ENCODE assay signal across 8 cellular contexts in genomic region chr16:22077700-22078313, GRCh38. TPM values are rescaled to one million over a fixed set of nuclear protein-coding genes. Genes with fewer than 3 reads are reported as not detected.
A peak's percentile ranks its signal among the peaks of the same experiment; 100 is the strongest.
DNase-seq lines count a peak whose midpoint lies in the region; ATAC-seq and TF ChIP-seq lines count a peak whose summit lies in the region.

No MANE protein-coding gene starts in this region.

- peaks cover 6% of the 10 kb centered on the region for H3K79me2 ChIP-seq in fibroblast of lung (ENCODE audit: control insufficient read depth, insufficient read depth, low read length)

- POLR2A ChIA-PET in CD4-positive, alpha-beta memory T cell (lab: Charles Lee; ENCODE audit: partially characterized antibody) = interaction anchor here (0.9 to 2.1 kb wide), 5 partner anchors 32 to 111 kb away, joined by 3 to 14 read pairs (median 6); partner anchors contain the start of gene MOSMO
- POLR2A ChIA-PET in Panc1 (lab: Charles Lee) = interaction anchor here (0.5 kb wide), 1 partner anchor 11 kb away, joined by 6 read pairs; no protein-coding TSS in a partner anchor

- peak; percentile 61 to 69 (median 67) for DNase-seq in CD4-positive, alpha-beta memory T cell
- DNase-seq in HS-5 (ENCODE audit: low read depth) (peak; percentile 19), Panc1 (ENCODE audit: low read depth, low spot score) (no peak), activated T-cell treated with anti-CD3 and anti-CD28 coated beads for 48 hours (ENCODE audit: low read depth) (peak; percentile 48), fibroblast of lung (ENCODE audit: low read depth in 2 of 2) (peak; percentile 29 to 74), occipital lobe (lab: John Stamatoyannopoulos, UW) (peak; percentile 30), suprapubic skin (ENCODE audit: low spot score in 2 of 2) (no peak)

- H3K4me1 Mint-ChIP-seq in CD4-positive, alpha-beta memory T cell = peaks cover 0 to 5% (median 1%) of the 10 kb centered on the region in 4 donors

- no peaks in the 10 kb centered on the region for H3K27me3 Mint-ChIP-seq in CD4-positive, alpha-beta memory T cell

- H2AFZ ChIP-seq in fibroblast of lung (ENCODE audit: low read length) = no peak overlapping the region

- H3K9me3 ChIP-seq in CD4-positive, alpha-beta memory T cell (ENCODE audit: control insufficient read depth in 1 of 2, low read length in 2 of 2) = no peaks in the 10 kb centered on the region
- H3K9me3 ChIP-seq in Panc1 (ENCODE audit: control insufficient read depth, insufficient read depth, low read depth, low read length) (no peaks in the 10 kb centered on the region), fibroblast of lung (ENCODE audit: control insufficient read depth, insufficient read depth, low read depth, low read length) (no peaks in the 10 kb centered on the region), suprapubic skin (no peaks in the 10 kb centered on the region)

- H3K9me3 Mint-ChIP-seq in CD4-positive, alpha-beta memory T cell = no peaks in the 10 kb centered on the region

- intact Hi-C loops in CD4-positive, alpha-beta memory T cell (cut with micrococcal nuclease) = loop anchor here (1.0 to 5.0 kb wide), 3 partner anchors 77 to 126 kb away; partner anchors contain the start of genes PDZD9 and UQCRC2
- intact Hi-C loops in Panc1 (cut with micrococcal nuclease; ENCODE audit: unreplicated experiment) = loop anchor here (2.0 kb wide), 1 partner anchor 77 kb away; the partner anchor contains the start of gene PDZD9

- TF ChIP-seq POLR2A in suprapubic skin (IDR thresholded peaks at IDR 0.05) = no peak

- H3K27ac Mint-ChIP-seq in CD4-positive, alpha-beta memory T cell = no peak overlapping the region

- no peaks in the 10 kb centered on the region for H3K36me3 ChIP-seq in CD4-positive, alpha-beta memory T cell (ENCODE audit: insufficient read depth, low read length)
- peaks cover 6% of the 10 kb centered on the region; the same call in 1 of the 2 replicates for H3K36me3 ChIP-seq in Panc1 (ENCODE audit: control insufficient read depth, insufficient read depth, low read length)
- no peaks in the 10 kb centered on the region for H3K36me3 ChIP-seq in fibroblast of lung (ENCODE audit: control insufficient read depth, insufficient read depth, low read length)
- peaks cover 9% of the 10 kb centered on the region for H3K36me3 ChIP-seq in suprapubic skin

- H3K4me2 ChIP-seq in fibroblast of lung (ENCODE audit: extremely low read depth, insufficient read depth, low read length) = no peak overlapping the region

- H4K20me1 ChIP-seq in fibroblast of lung (ENCODE audit: control insufficient read depth, extremely low read depth, insufficient read depth, low read length) = no peaks in the 10 kb centered on the region

- H3K4me1 ChIP-seq in CD4-positive, alpha-beta memory T cell (ENCODE audit: insufficient read depth, low read length) = no peaks in the 10 kb centered on the region
- H3K4me1 ChIP-seq in Panc1 (ENCODE audit: control insufficient read depth, insufficient read depth, low read length) (peaks cover 11% of the 10 kb centered on the region; the same call in 1 of the 2 replicates), fibroblast of lung (ENCODE audit: control insufficient read depth, extremely low read depth, insufficient read depth, low read length) (peaks cover 5% of the 10 kb centered on the region), suprapubic skin (peaks cover 3% of the 10 kb centered on the region)

- no peak for TF ChIP-seq EP300 in suprapubic skin (IDR thresholded peaks at IDR 0.05)

- H3K4me3 Mint-ChIP-seq in CD4-positive, alpha-beta memory T cell = no peak overlapping the region

- no peak overlapping the region for H3K9ac ChIP-seq in fibroblast of lung (ENCODE audit: insufficient read depth, low read length)

- H3K4me3 ChIP-seq in CD4-positive, alpha-beta memory T cell (ENCODE audit: low read length in 2 of 2) = no peak overlapping the region
- H3K4me3 ChIP-seq in Panc1 (ENCODE audit: low read depth in 2 of 2, low read length in 2 of 2) = no peak overlapping the region
- no peak overlapping the region for H3K4me3 ChIP-seq in fibroblast of lung (replicated peaks in 1 of 4; ENCODE audit: control extremely low read depth in 1 of 4, insufficient read depth in 1 of 4, low read depth in 3 of 4, low read length in 4 of 4)
- no peak overlapping the region for H3K4me3 ChIP-seq in suprapubic skin

- no peak overlapping the region for H3K27ac ChIP-seq in CD4-positive, alpha-beta memory T cell (ENCODE audit: low read depth, low read length)
- H3K27ac ChIP-seq in Panc1 (ENCODE audit: low read length) (no peak overlapping the region), fibroblast of lung (ENCODE audit: insufficient read depth, low read length) (no peak overlapping the region), suprapubic skin (no peak overlapping the region)

- in situ Hi-C loops in Panc1 (cut with HindIII; ENCODE audit: low pct_unique_long_range_greater_than_20kb, low sequenced_read_pairs) = loop anchor here (25.0 kb wide), 1 partner anchor 109 kb away; no protein-coding TSS in a partner anchor

- 44% methylated on average over 8 of the region's 8 CpGs for WGBS in suprapubic skin

- H3K36me3 Mint-ChIP-seq in CD4-positive, alpha-beta memory T cell = peaks cover 9 to 19% of the 10 kb centered on the region in 2 donors

- ATAC-seq in Panc1 = peak; percentile 85
- no peak for ATAC-seq in HG03097 (IDR thresholded peaks at IDR 0.05; ENCODE audit: low FRiP score, unreplicated experiment)

- H3K27me3 ChIP-seq in CD4-positive, alpha-beta memory T cell (ENCODE audit: insufficient read depth, low read length) = no peaks in the 10 kb centered on the region
- H3K27me3 ChIP-seq in Panc1 (ENCODE audit: control insufficient read depth, insufficient read depth, low read length) (no peaks in the 10 kb centered on the region), fibroblast of lung (ENCODE audit: control insufficient read depth, insufficient read depth, low read length) (no peaks in the 10 kb centered on the region), suprapubic skin (no peaks in the 10 kb centered on the region)

- CTCF ChIA-PET in CD4-positive, alpha-beta memory T cell (lab: Charles Lee; ENCODE audit: partially characterized antibody) = interaction anchor here (0.6 to 5.8 kb wide), 50 partner anchors 8 to 276 kb away, joined by 3 to 181 read pairs (median 5); partner anchors contain the start of genes MOSMO, PDZD9, POLR3E and UQCRC2
- CTCF ChIA-PET in Panc1 (lab: Charles Lee) = interaction anchor here (0.6 to 2.0 kb wide), 17 partner anchors 15 to 1365 kb away, joined by 3 to 34 read pairs (median 4); partner anchors contain the start of genes MOSMO, PDZD9 and VWA3A

- peak; percentile 92 for TF ChIP-seq CTCF in Panc1 (IDR thresholded peaks at IDR 0.05)
- peak; percentile 81 to 85 for TF ChIP-seq CTCF in fibroblast of lung (conservative IDR thresholded peaks at IDR 0.05 in 1 of 2, IDR thresholded peaks at IDR 0.05 in 1 of 2; ENCODE audit: low read depth in 1 of 2, low read length in 2 of 2)
- TF ChIP-seq CTCF in suprapubic skin (IDR thresholded peaks at IDR 0.05) = peak; percentile 43 to 74

- no TSS peak for BruUV-seq in Panc1 (replicated peaks; lab: Mats Ljungman, UMichigan)

RNA-seq across cellular contexts. Expression of gene VWA3A, which starts 14.5 kb away (rescaled TPM):
- under 1 TPM; 0.33 to 0.41 TPM for total RNA-seq in CD4-positive, alpha-beta memory T cell
- not detected for polyA plus RNA-seq in CD4-positive, alpha-beta memory T cell
- total RNA-seq in Panc1 (2021; ENCODE audit: unreplicated experiment) (not detected), fibroblast of lung (0.17 TPM in 1 of 2 replicates, not detected in the other), occipital lobe (0.94 TPM), suprapubic skin (1 to 10 TPM in 1 of 4 donors, under 1 TPM in 2, not detected in 1; 0.21 to 1.2 (median 0.26) TPM)
- 0.16 TPM for polyA plus RNA-seq in Panc1 (2012; ENCODE audit: insufficient read length)
- polyA plus RNA-seq in fibroblast of lung = 0.06 TPM in 1 of 2 replicates, not detected in the other
- polyA plus RNA-seq in fibroblast of lung (2012) = not detected in 2 replicates
- polyA minus RNA-seq in fibroblast of lung (ENCODE audit: low replicate concordance) = not detected in 2 replicates

Comparison
In these comparisons a context has a peak if more than half of its experiments do, and no peak if none do; other contexts are left out.
1. DNase-seq: peak in CD4-positive, alpha-beta memory T cell (5 of 5), HS-5 (single experiment), activated T-cell treated with anti-CD3 and anti-CD28 coated beads for 48 hours (single experiment), fibroblast of lung (2 of 2) and occipital lobe (single experiment); none in Panc1 (single experiment) and suprapubic skin (0 of 2).
2. Peak in every context shown above with its lines, with median percentiles within 50 percentile points of each other: CTCF ChIP-seq.